In the genomic region with DNA sequence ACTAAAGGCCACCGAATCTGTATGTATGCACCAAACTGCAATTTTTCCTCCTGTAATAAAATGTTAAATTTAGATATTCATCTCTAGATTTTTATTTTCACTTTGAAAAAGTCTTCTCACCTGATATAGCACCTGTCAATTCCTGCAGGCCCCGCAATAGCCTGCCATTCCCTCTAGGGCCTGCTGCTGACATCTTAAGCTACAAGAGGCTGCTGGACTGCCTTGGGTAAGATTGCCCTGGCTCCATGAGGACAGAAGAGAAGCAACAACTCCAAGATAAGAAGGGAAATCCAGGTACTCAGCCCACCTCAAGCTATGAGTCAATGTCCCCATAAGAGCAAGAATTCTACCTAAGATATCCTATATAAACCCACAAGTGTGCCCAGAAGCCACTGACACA, we compare ENCODE assay signal across 1 cellular context.
TF ChIP-seq lines count a peak whose summit lies in the region.

No MANE protein-coding gene starts in this region.

TF ChIP-seq in SK-N-SH treated with all-trans-retinoic acid at 6 μM for 48 hours, 23 proteins besides CTCF, POLR2A, EP300 and RAD21 (continued from another document):
- TF ChIP-seq, protein P1, sequence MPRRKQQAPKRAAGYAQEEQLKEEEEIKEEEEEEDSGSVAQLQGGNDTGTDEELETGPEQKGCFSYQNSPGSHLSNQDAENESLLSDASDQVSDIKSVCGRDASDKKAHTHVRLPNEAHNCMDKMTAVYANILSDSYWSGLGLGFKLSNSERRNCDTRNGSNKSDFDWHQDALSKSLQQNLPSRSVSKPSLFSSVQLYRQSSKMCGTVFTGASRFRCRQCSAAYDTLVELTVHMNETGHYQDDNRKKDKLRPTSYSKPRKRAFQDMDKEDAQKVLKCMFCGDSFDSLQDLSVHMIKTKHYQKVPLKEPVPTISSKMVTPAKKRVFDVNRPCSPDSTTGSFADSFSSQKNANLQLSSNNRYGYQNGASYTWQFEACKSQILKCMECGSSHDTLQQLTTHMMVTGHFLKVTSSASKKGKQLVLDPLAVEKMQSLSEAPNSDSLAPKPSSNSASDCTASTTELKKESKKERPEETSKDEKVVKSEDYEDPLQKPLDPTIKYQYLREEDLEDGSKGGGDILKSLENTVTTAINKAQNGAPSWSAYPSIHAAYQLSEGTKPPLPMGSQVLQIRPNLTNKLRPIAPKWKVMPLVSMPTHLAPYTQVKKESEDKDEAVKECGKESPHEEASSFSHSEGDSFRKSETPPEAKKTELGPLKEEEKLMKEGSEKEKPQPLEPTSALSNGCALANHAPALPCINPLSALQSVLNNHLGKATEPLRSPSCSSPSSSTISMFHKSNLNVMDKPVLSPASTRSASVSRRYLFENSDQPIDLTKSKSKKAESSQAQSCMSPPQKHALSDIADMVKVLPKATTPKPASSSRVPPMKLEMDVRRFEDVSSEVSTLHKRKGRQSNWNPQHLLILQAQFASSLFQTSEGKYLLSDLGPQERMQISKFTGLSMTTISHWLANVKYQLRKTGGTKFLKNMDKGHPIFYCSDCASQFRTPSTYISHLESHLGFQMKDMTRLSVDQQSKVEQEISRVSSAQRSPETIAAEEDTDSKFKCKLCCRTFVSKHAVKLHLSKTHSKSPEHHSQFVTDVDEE (CRISPR knock-in tag; IDR thresholded peaks at IDR 0.05): no peak
- no peak for TF ChIP-seq PPARA (CRISPR knock-in tag; IDR thresholded peaks at IDR 0.05; ENCODE audit: borderline replicate concordance)
- no peak for TF ChIP-seq ZFP3 (CRISPR knock-in tag; IDR thresholded peaks at IDR 0.05)
- no peak for TF ChIP-seq BACH2 (CRISPR knock-in tag; IDR thresholded peaks at IDR 0.05; ENCODE audit: borderline replicate concordance)
- TF ChIP-seq ESRRG (CRISPR knock-in tag; IDR thresholded peaks at IDR 0.05): no peak
